Comparison of ENCODE assay signal across 23 cellular contexts in the genomic region with DNA sequence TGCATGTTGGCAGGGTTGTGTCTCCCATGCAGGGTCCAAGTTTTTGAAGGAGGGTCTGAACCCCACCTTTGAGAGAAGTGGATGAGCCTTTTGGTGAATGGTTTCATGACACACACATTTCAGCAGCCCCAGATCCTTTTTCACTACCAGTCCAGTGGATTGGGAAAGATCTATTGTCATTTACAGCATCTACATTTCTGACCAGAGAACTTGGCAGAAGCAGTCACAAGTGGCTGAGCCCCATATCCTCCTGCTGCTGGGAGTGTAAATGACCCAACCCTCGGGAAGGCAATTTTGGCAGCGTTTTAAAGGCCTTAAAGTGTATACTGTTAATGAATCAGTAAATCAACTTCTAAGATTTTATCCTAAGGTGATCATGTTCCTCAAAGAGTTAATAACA.
DNase-seq lines count a peak whose midpoint lies in the region; ATAC-seq and TF ChIP-seq lines count a peak whose summit lies in the region.
"Had no signal": no experiment of that assay in that cellular context is flagged by ENCODE, and none has a peak within 500 bp of the region (broad histone marks: within the 10 kb centered on the region; RNA-seq: fewer than 3 reads in every experiment).

No MANE protein-coding gene starts in this region.

- TF ChIP-seq EP300 in esophagus muscularis mucosa (IDR thresholded peaks at IDR 0.05) = no peak

- H3K4me1 Mint-ChIP-seq in activated CD8-positive, alpha-beta memory T cell treated with anti-CD3 and anti-CD28 coated beads, Interleukin-2, amount 10 ng/mL, durations not matched to agents 7 days and 5 days = no peaks in the 10 kb centered on the region
- H3K4me1 Mint-ChIP-seq: CD4-positive, CD25-positive, alpha-beta regulatory T cell; CD8-positive, alpha-beta memory T cell had no signal

- no peaks in the 10 kb centered on the region for H3K79me1 ChIP-seq in trophoblast cell (ENCODE audit: low read length)

- no peak overlapping the region for H2BK12ac ChIP-seq in trophoblast cell (ENCODE audit: low read length)

- H3K27me3 ChIP-seq in right cardiac atrium (ENCODE audit: control insufficient read depth, insufficient read depth) (no peaks in the 10 kb centered on the region), esophagus muscularis mucosa (no peaks in the 10 kb centered on the region), trophoblast cell (ENCODE audit: insufficient read depth, low read length) (no peaks in the 10 kb centered on the region), tibial artery (no peaks in the 10 kb centered on the region)

- H3K4ac ChIP-seq in trophoblast cell (ENCODE audit: low read depth, low read length) = no peak overlapping the region

- H3K36me3 ChIP-seq in esophagus muscularis mucosa = peaks cover 0 to 42% (median 26%) of the 10 kb centered on the region in 4 donors
- H3K36me3 ChIP-seq in trophoblast cell (ENCODE audit: control insufficient read depth in 1 of 2, insufficient read depth in 2 of 2, low read length in 2 of 2) = peaks cover 0 to 2% of the 10 kb centered on the region in 2 experiments
- peaks cover 45 to 71% (median 66%) of the 10 kb centered on the region in 3 donors for H3K36me3 ChIP-seq in tibial artery
- H3K36me3 ChIP-seq: BE2C had no signal

- H3K23ac ChIP-seq in trophoblast cell (ENCODE audit: low read length) = no peak overlapping the region

- no peak overlapping the region for H4K91ac ChIP-seq in trophoblast cell (ENCODE audit: low read depth, low read length)

- peak in 1 of 2 donors; percentile 27 for ATAC-seq in right cardiac atrium
- ATAC-seq in HG03159 (IDR thresholded peaks at IDR 0.05; ENCODE audit: unreplicated experiment) = no peak
- ATAC-seq in activated CD8-positive, alpha-beta memory T cell treated with anti-CD3 and anti-CD28 coated beads, Interleukin-2, amount 10 ng/mL, durations not matched to agents 7 days and 5 days = no peak
- ATAC-seq: GM12878, HCT116 had no signal

- H3K4me3 Mint-ChIP-seq in activated CD8-positive, alpha-beta memory T cell treated with anti-CD3 and anti-CD28 coated beads, Interleukin-2, amount 10 ng/mL, durations not matched to agents 7 days and 5 days = no peak overlapping the region
- H3K4me3 Mint-ChIP-seq: CD4-positive, CD25-positive, alpha-beta regulatory T cell; CD8-positive, alpha-beta memory T cell; HFFc6 had no signal

- no peak overlapping the region for H3K27ac Mint-ChIP-seq in activated CD8-positive, alpha-beta memory T cell treated with anti-CD3 and anti-CD28 coated beads, Interleukin-2, amount 10 ng/mL, durations not matched to agents 7 days and 5 days
- H3K27ac Mint-ChIP-seq: CD4-positive, CD25-positive, alpha-beta regulatory T cell; HFFc6 had no signal

- no peak overlapping the region for H3K4me3 ChIP-seq in right cardiac atrium (ENCODE audit: low read length)
- no peak overlapping the region for H3K4me3 ChIP-seq in esophagus muscularis mucosa
- no peak overlapping the region for H3K4me3 ChIP-seq in trophoblast cell (ENCODE audit: low read depth, low read length)
- H3K4me3 ChIP-seq in tibial artery = no peak overlapping the region
- H3K4me3 ChIP-seq: GM12878 had no signal

- H3K27ac ChIP-seq in right cardiac atrium (ENCODE audit: low read length) = peak overlapping the region; percentile 37
- peak overlapping the region; percentile 45 to 79 (median 66) for H3K27ac ChIP-seq in esophagus muscularis mucosa (replicated peaks in 1 of 4)
- no peak overlapping the region for H3K27ac ChIP-seq in trophoblast cell (ENCODE audit: low read depth, low read length)
- H3K27ac ChIP-seq in tibial artery = peak overlapping the region; percentile 43 to 63

- no peak for DNase-seq in right cardiac atrium
- DNase-seq in cardiac septum (ENCODE audit: low spot score) = no peak
- DNase-seq in esophagus muscularis mucosa (ENCODE audit: extremely low spot score) = no peak
- no peak for DNase-seq in trophoblast cell
- DNase-seq in tibial artery = no peak
- no peak for DNase-seq in activated CD8-positive, alpha-beta memory T cell treated with anti-CD3 and anti-CD28 coated beads, Interleukin-2, amount 10 ng/mL, durations not matched to agents 7 days and 5 days
- no peak for DNase-seq in NCI-H2196 (lab: John Stamatoyannopoulos, UW; ENCODE audit: unreplicated experiment)
- DNase-seq: 8988T; BE2C; C1 segment of cervical spinal cord; CD4-positive, CD25-positive, alpha-beta regulatory T cell; CD8-positive, alpha-beta memory T cell; COR-L47; DMS 273 treated with DMSO at 0.1 percent for 48 hours; DMS53; DND-41; EL; GOT3; H7; HFFc6 had no signal

- H3K27me3 Mint-ChIP-seq in activated CD8-positive, alpha-beta memory T cell treated with anti-CD3 and anti-CD28 coated beads, Interleukin-2, amount 10 ng/mL, durations not matched to agents 7 days and 5 days = peaks cover 20% of the 10 kb centered on the region
- H3K27me3 Mint-ChIP-seq: CD4-positive, CD25-positive, alpha-beta regulatory T cell; CD8-positive, alpha-beta memory T cell had no signal

- peak overlapping the region; percentile 32 for H2BK5ac ChIP-seq in trophoblast cell (ENCODE audit: low read depth, low read length, poor library complexity)

- no peak for TF ChIP-seq POLR2A in esophagus muscularis mucosa (IDR thresholded peaks at IDR 0.05; ENCODE audit: low read depth)

- H2BK120ac ChIP-seq in trophoblast cell (ENCODE audit: insufficient read depth, low read length, poor library complexity) = no peak overlapping the region

- intact Hi-C loops in right cardiac atrium (cut with DNase I) (no loop called here), cardiac septum (cut with DNase I) (no loop called here), esophagus muscularis mucosa (cut with DNase I) (no loop called here), tibial artery (cut with DNase I; ENCODE audit: low total_unique reads) (no loop called here)

- CTCF ChIA-PET in activated CD8-positive, alpha-beta memory T cell treated with anti-CD3 and anti-CD28 coated beads, Interleukin-2, amount 10 ng/mL, durations not matched to agents 7 days and 5 days (lab: Charles Lee) = no interaction called here

- H3K9me3 Mint-ChIP-seq in activated CD8-positive, alpha-beta memory T cell treated with anti-CD3 and anti-CD28 coated beads, Interleukin-2, amount 10 ng/mL, durations not matched to agents 7 days and 5 days (ENCODE audit: low read depth) = no peaks in the 10 kb centered on the region
- H3K9me3 Mint-ChIP-seq: CD8-positive, alpha-beta memory T cell; HFFc6 had no signal

- H3K9ac ChIP-seq in trophoblast cell (ENCODE audit: low read length) = no peak overlapping the region

- H3K4me2 ChIP-seq in trophoblast cell (ENCODE audit: low read length) = no peak overlapping the region

- H2AK5ac ChIP-seq in trophoblast cell (ENCODE audit: low read length) = no peak overlapping the region

- WGBS in right cardiac atrium = 65% methylated on average over 2 of the region's 2 CpGs
- WGBS in esophagus muscularis mucosa = 35% methylated on average over 2 of the region's 2 CpGs
- no CpG with 5 or more reads among the region's 2 CpGs for WGBS in trophoblast cell (ENCODE audit: extremely low coverage, insufficient coverage, insufficient read length)

- H3K18ac ChIP-seq in trophoblast cell (ENCODE audit: low read length) = no peak overlapping the region

- H3K9me3 ChIP-seq in right cardiac atrium (ENCODE audit: control insufficient read depth, low read length) (no peaks in the 10 kb centered on the region), esophagus muscularis mucosa (no peaks in the 10 kb centered on the region), trophoblast cell (ENCODE audit: insufficient read depth, low read depth, low read length) (no peaks in the 10 kb centered on the region), tibial artery (no peaks in the 10 kb centered on the region)
- H3K9me3 ChIP-seq: BE2C had no signal

- H2AFZ ChIP-seq in trophoblast cell (ENCODE audit: insufficient read depth, low read length, poor library complexity) = no peak overlapping the region

- peaks cover 4% of the 10 kb centered on the region for H3K4me1 ChIP-seq in right cardiac atrium (ENCODE audit: control insufficient read depth, insufficient read depth, low read length)
- H3K4me1 ChIP-seq in esophagus muscularis mucosa = peaks cover 11 to 74% (median 64%) of the 10 kb centered on the region in 4 donors
- H3K4me1 ChIP-seq in trophoblast cell (ENCODE audit: control insufficient read depth in 1 of 2, insufficient read depth in 2 of 2, low read length in 2 of 2) = peaks cover 0 to 2% of the 10 kb centered on the region in 2 experiments
- peaks cover 0 to 42% (median 4%) of the 10 kb centered on the region in 4 donors for H3K4me1 ChIP-seq in tibial artery
- H3K4me1 ChIP-seq: BE2C had no signal

- no peak overlapping the region for H4K12ac ChIP-seq in trophoblast cell (ENCODE audit: low read depth, low read length)

- no peaks in the 10 kb centered on the region for H3K36me3 Mint-ChIP-seq in activated CD8-positive, alpha-beta memory T cell treated with anti-CD3 and anti-CD28 coated beads, Interleukin-2, amount 10 ng/mL, durations not matched to agents 7 days and 5 days
- H3K36me3 Mint-ChIP-seq: CD4-positive, CD25-positive, alpha-beta regulatory T cell; CD8-positive, alpha-beta memory T cell had no signal

- no peak overlapping the region for H4K8ac ChIP-seq in trophoblast cell (ENCODE audit: low read depth, low read length)

- H3K14ac ChIP-seq in trophoblast cell (ENCODE audit: low read length) = no peak overlapping the region

- TF ChIP-seq CTCF in esophagus muscularis mucosa (IDR thresholded peaks at IDR 0.05) (no peak), tibial artery (IDR thresholded peaks at IDR 0.05) (no peak)

- no peaks in the 10 kb centered on the region for H3K79me2 ChIP-seq in trophoblast cell (ENCODE audit: control insufficient read depth, insufficient read depth, low read length, poor library complexity)
